ENCODE assay signal across 8 cellular contexts in the genomic region with DNA sequence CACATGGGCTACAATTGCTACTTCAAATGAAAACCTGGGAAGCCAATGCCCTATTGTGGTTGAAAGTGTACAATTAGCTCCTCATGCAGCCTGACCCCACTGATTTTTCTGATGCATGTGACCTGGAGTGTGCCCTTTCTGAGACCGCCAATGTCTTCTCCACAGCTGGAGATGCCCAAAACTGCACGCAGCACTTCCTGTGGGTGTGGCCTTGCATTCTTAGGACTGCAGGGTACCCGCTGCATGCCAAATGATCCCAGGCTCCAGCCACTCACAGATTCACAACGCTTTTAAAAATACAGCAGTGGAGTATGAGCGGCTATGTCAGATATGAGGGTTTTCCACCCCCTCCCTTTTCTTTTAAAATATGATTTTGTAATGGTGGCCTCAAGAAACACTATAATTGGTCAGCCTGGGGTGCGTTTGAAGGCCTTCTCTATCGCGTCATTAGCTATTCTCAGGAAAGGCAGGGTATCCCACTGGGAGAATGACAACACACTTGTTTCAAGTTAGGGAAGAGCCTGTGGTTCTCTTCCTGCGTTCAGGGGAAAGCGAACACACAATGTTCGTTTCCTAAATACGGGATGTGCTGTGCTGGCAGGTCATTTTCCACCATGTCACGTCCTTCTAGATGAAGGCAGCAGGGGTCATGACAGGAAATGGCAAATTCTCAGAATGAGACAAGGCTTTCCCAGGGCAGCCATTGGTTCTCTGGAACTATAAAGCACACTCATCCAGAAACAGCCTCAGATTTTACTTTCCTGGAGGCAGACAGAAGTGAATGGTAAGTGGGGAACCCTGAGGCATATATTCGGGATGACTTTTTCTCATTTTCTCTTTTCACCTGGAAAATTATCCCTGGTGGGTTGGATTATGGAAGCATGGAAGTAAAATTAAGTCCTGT. TPM values are rescaled to one million over a fixed set of nuclear protein-coding genes. Genes with fewer than 3 reads are reported as not detected.
DNase-seq lines count a peak whose midpoint lies in the region; ATAC-seq, FAIRE-seq and TF ChIP-seq lines count a peak whose summit lies in the region.

A gene with protein sequence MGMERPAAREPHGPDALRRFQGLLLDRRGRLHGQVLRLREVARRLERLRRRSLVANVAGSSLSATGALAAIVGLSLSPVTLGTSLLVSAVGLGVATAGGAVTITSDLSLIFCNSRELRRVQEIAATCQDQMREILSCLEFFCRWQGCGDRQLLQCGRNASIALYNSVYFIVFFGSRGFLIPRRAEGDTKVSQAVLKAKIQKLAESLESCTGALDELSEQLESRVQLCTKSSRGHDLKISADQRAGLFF (plus strand): TSS at position 749 of the 904 bp plus-strand sequence. CDS start 33 bp downstream, at position 782.

- TF ChIP-seq CTCF in DND-41 (IDR thresholded peaks at IDR 0.05; ENCODE audit: borderline replicate concordance, extremely low read depth, low read length, poor library complexity, severe bottlenecking) (no peak), epithelial cell of proximal tubule (conservative IDR thresholded peaks at IDR 0.05; ENCODE audit: low read depth, low read length) (no peak), nephron progenitor cell (IDR thresholded peaks at IDR 0.05) (no peak)

- peaks cover 6% of the 10 kb centered on the region for H3K9me3 Mint-ChIP-seq in nephron progenitor cell

- H3K36me3 ChIP-seq in DND-41 (ENCODE audit: insufficient read depth, low read length), result no peaks in the 10 kb centered on the region

- H3K27ac ChIP-seq in DND-41 (ENCODE audit: low read length), result peak within 1 kb of the TSS; percentile 91

- no peak for FAIRE-seq in GM12891 (lab: Jason Lieb, UNC)

- H3K4me1 Mint-ChIP-seq in nephron progenitor cell, result peaks cover 49% of the 10 kb centered on the region

- peaks cover 5% of the 10 kb centered on the region for H3K36me3 Mint-ChIP-seq in nephron progenitor cell (ENCODE audit: low read depth)

- H3K4me3 Mint-ChIP-seq in nephron progenitor cell, result peak within 1 kb of the TSS; percentile 47

- H3K27ac Mint-ChIP-seq in nephron progenitor cell, result no peak within 1 kb of the TSS

- peaks cover 7% of the 10 kb centered on the region for H3K79me2 ChIP-seq in DND-41 (ENCODE audit: insufficient read depth, low read length)

- H3K27me3 ChIP-seq in DND-41 (ENCODE audit: insufficient read depth, low read length, poor library complexity), result no peaks in the 10 kb centered on the region

- no peaks in the 10 kb centered on the region for H3K9me3 ChIP-seq in DND-41 (ENCODE audit: insufficient read depth, low read length, severe bottlenecking)

- peak within 1 kb of the TSS; percentile 99 for H3K4me2 ChIP-seq in DND-41 (ENCODE audit: insufficient read depth, low read length)

- TF ChIP-seq POLR2A in GM12891 (IDR thresholded peaks at IDR 0.05; ENCODE audit: low read depth, low read length), result no peak

- peak within 1 kb of the TSS; percentile 87 for H3K9ac ChIP-seq in DND-41 (ENCODE audit: low read depth, low read length)

- H3K4me1 ChIP-seq in DND-41 (ENCODE audit: insufficient read depth, low read length), result peaks cover 40% of the 10 kb centered on the region

- peak within 1 kb of the TSS; percentile 56 to 81 for H3K4me3 ChIP-seq in DND-41 (ENCODE audit: low read depth in 1 of 2, low read length in 2 of 2)
- H3K4me3 ChIP-seq in epithelial cell of proximal tubule (ENCODE audit: low read depth, low read length), result peak within 1 kb of the TSS; percentile 52

- DNase-seq in DND-41, result peak; percentile 34
- peak; percentile 55 for DNase-seq in RPMI8226
- no peak for DNase-seq in epithelial cell of proximal tubule (ENCODE audit: low read depth)
- no peak for DNase-seq in nephron progenitor cell
- DNase-seq in GM12891 (ENCODE audit: insufficient read length, low spot score), result no peak
- no peak for DNase-seq in effector CD8-positive, alpha-beta T cell (lab: John Stamatoyannopoulos, UW)

- no peaks in the 10 kb centered on the region for H4K20me1 ChIP-seq in DND-41 (ENCODE audit: insufficient read depth, low read length)

- H2AFZ ChIP-seq in DND-41 (ENCODE audit: low read depth, low read length), result peak within 1 kb of the TSS; percentile 99

- ATAC-seq in DND-41 (ENCODE audit: insufficient read depth, low read depth), result no peak
- no peak for ATAC-seq in HG02840 (IDR thresholded peaks at IDR 0.05; ENCODE audit: low FRiP score, unreplicated experiment)
- no peak for ATAC-seq in GM21515 (IDR thresholded peaks at IDR 0.05; ENCODE audit: unreplicated experiment)

- peaks cover 11% of the 10 kb centered on the region for H3K27me3 Mint-ChIP-seq in nephron progenitor cell (ENCODE audit: low read depth, poor library complexity)

TF ChIP-seq in GM12891, 5 proteins besides CTCF, POLR2A, EP300 and RAD21:
- TF ChIP-seq POU2F2 (IDR thresholded peaks at IDR 0.05; ENCODE audit: low read depth, low read length), result no peak
- TF ChIP-seq TAF1 (IDR thresholded peaks at IDR 0.05; ENCODE audit: low read depth, low read length), result no peak
- no peak for TF ChIP-seq SPI1 (IDR thresholded peaks at IDR 0.05; ENCODE audit: low read depth, low read length)
- no peak for TF ChIP-seq PAX5 (IDR thresholded peaks at IDR 0.05; ENCODE audit: insufficient read depth, low read length, severe bottlenecking)
- TF ChIP-seq POLR2AphosphoS5 (IDR thresholded peaks at IDR 0.05; ENCODE audit: low read depth, low read length), result no peak

RNA-seq across cellular contexts. Expression of the gene that starts here (rescaled TPM):
- 1.5 and 3.1 TPM in 2 replicates for total RNA-seq in epithelial cell of proximal tubule
- 2.5 TPM for polyA plus RNA-seq in GM12891 (2012; ENCODE audit: low read depth, missing spikeins)

Comparison
In these comparisons a context has a peak if more than half of its experiments do, and no peak if none do; other contexts are left out.
1. DNase-seq: peak in DND-41 (single experiment) and RPMI8226 (single experiment); none in epithelial cell of proximal tubule (single experiment), nephron progenitor cell (single experiment), GM12891 (single experiment) and effector CD8-positive, alpha-beta T cell (single experiment).